Comparison of ENCODE assay signal across 13 cellular contexts in genomic region chr1:225699336-225699735, GRCh38. TPM values are rescaled to one million over a fixed set of nuclear protein-coding genes. Genes with fewer than 3 reads are reported as not detected.
DNase-seq lines count a peak whose midpoint lies in the region; ATAC-seq, FAIRE-seq and TF ChIP-seq lines count a peak whose summit lies in the region.
"Had no signal": no experiment of that assay in that cellular context is flagged by ENCODE, and none has a peak within 500 bp of the region (broad histone marks: within the 10 kb centered on the region; RNA-seq: fewer than 3 reads in every experiment).

No MANE protein-coding gene starts in this region.

- peaks cover 67% of the 10 kb centered on the region for H3K4me1 ChIP-seq in HepG2 (ENCODE audit: insufficient read depth, low read length)
- peaks cover 24% of the 10 kb centered on the region for H3K4me1 ChIP-seq in smooth muscle cell (ENCODE audit: low read depth)
- H3K4me1 ChIP-seq in uterus, result no peaks in the 10 kb centered on the region

- 9% methylated on average over 2 of the region's 2 CpGs for WGBS in HepG2 (ENCODE audit: low lambda C conversion rate)
- WGBS in smooth muscle cell (ENCODE audit: low lambda C conversion rate), result 27% methylated on average over 2 of the region's 2 CpGs

- H3K27ac ChIP-seq in HepG2 (ENCODE audit: extremely low read length, insufficient read depth, low read length) (peak overlapping the region; percentile 71), smooth muscle cell (ENCODE audit: low read depth) (peak overlapping the region; percentile 97), uterus (no peak overlapping the region)

- peak overlapping the region in 3 of 5 experiments; percentile 50 to 74 (median 52) for H3K27ac Mint-ChIP-seq in brain
- H3K27ac Mint-ChIP-seq: stimulated activated memory B cell treated with anti-CD40 and anti-IgM and Interleukin-4, amounts not matched to agents 10 μg/mL and 1 μg/mL and 100 μg/mL, for 72 hours had no signal

- FAIRE-seq in HepG2 (lab: Jason Lieb, UNC), result peak; percentile 34
- FAIRE-seq: GM18507 had no signal

- H2AFZ ChIP-seq in HepG2 (ENCODE audit: low read length) (no peak overlapping the region), smooth muscle cell (ENCODE audit: low read depth) (no peak overlapping the region)

- in situ Hi-C loops in HepG2 (cut with HindIII; ENCODE audit: extremely low pct_ligation_motif_present, low pct_unique_long_range_greater_than_20kb), result no loop called here

- peaks cover 3% of the 10 kb centered on the region for H3K27me3 Mint-ChIP-seq in brain
- H3K27me3 Mint-ChIP-seq: stimulated activated memory B cell treated with anti-CD40 and anti-IgM and Interleukin-4, amounts not matched to agents 10 μg/mL and 1 μg/mL and 100 μg/mL, for 72 hours had no signal

- intact Hi-C loops in HepG2 (cut with micrococcal nuclease; ENCODE audit: unreplicated experiment), result no loop called here
- intact Hi-C loops in uterus (cut with DNase I; ENCODE audit: low total_unique reads), result no loop called here

- DNase-seq in LHCN-M2 (ENCODE audit: low read depth) (peak; percentile 10), HepG2 (ENCODE audit: low spot score) (peak; percentile 71), smooth muscle cell (lab: John Stamatoyannopoulos, UW; ENCODE audit: unreplicated experiment) (no peak), omental fat pad (ENCODE audit: low spot score) (no peak), cortex of kidney (lab: John Stamatoyannopoulos, UW) (no peak), uterus (no peak)
- DNase-seq: GF-D8; NCI-H1436; NCI-H510A treated with DMSO at 0.1 percent for 48 hours; stimulated activated CD4-positive, alpha-beta T cell treated with anti-CD3 and anti-CD28 coated beads, Interleukin-4, amount 100 ng/mL, for 4 hours had no signal

- TF ChIP-seq POLR2A in HepG2 (IDR thresholded peaks at IDR 0.05; ENCODE audit: insufficient read depth in 1 of 2, low read depth in 2 of 2, low read length in 2 of 2) (no peak), uterus (IDR thresholded peaks at IDR 0.05) (no peak)

- no peak overlapping the region for H3K4me3 Mint-ChIP-seq in brain
- H3K4me3 Mint-ChIP-seq: stimulated activated memory B cell treated with anti-CD40 and anti-IgM and Interleukin-4, amounts not matched to agents 10 μg/mL and 1 μg/mL and 100 μg/mL, for 72 hours had no signal

- H3K9ac ChIP-seq in HepG2 (ENCODE audit: insufficient read depth, low read depth, low read length), result peak overlapping the region; percentile 61
- H3K9ac ChIP-seq in smooth muscle cell (ENCODE audit: low read depth), result peak overlapping the region; percentile 81

- no peak for TF ChIP-seq RAD21 in HepG2 (CRISPR knock-in tag; IDR thresholded peaks at IDR 0.05)

- H3K27me3 ChIP-seq in HepG2 (ENCODE audit: control insufficient read depth in 1 of 2, insufficient read depth in 2 of 2, low read length in 2 of 2), result no peaks in the 10 kb centered on the region
- H3K27me3 ChIP-seq in smooth muscle cell (ENCODE audit: low read depth), result no peaks in the 10 kb centered on the region
- no peaks in the 10 kb centered on the region for H3K27me3 ChIP-seq in uterus

- H3K36me3 ChIP-seq in HepG2 (replicated peaks in 1 of 2; ENCODE audit: control insufficient read depth in 1 of 2, insufficient read depth in 2 of 2, low read length in 2 of 2) (no peaks in the 10 kb centered on the region), smooth muscle cell (ENCODE audit: low read depth) (no peaks in the 10 kb centered on the region), uterus (no peaks in the 10 kb centered on the region)

- H4K20me1 ChIP-seq in HepG2 (ENCODE audit: insufficient read depth, low read length), result no peaks in the 10 kb centered on the region
- H4K20me1 ChIP-seq in smooth muscle cell (ENCODE audit: low read depth), result no peaks in the 10 kb centered on the region

- TF ChIP-seq CTCF in brain (conservative IDR thresholded peaks at IDR 0.05) (no peak), HepG2 (CRISPR knock-in tag; IDR thresholded peaks at IDR 0.05) (no peak), smooth muscle cell (IDR thresholded peaks at IDR 0.05; ENCODE audit: borderline replicate concordance, insufficient read depth, poor library complexity, severe bottlenecking) (no peak), omental fat pad (IDR thresholded peaks at IDR 0.05) (no peak), uterus (IDR thresholded peaks at IDR 0.05) (no peak)

- POLR2A ChIA-PET in HepG2 (lab: Yijun Ruan, JAX), result interaction anchor here (0.6 to 2.6 kb wide), 12 partner anchors 10 to 191 kb away, joined by 3 to 49 read pairs (median 9); partner anchors contain the start of genes ENAH and SRP9

- H3K9me3 ChIP-seq in HepG2 (ENCODE audit: low read length), result no peaks in the 10 kb centered on the region
- H3K9me3 ChIP-seq in smooth muscle cell (replicated peaks; ENCODE audit: low read depth), result no peaks in the 10 kb centered on the region
- H3K9me3 ChIP-seq in uterus, result no peaks in the 10 kb centered on the region

- H3F3A ChIP-seq in smooth muscle cell (ENCODE audit: low read depth), result peaks cover 26% of the 10 kb centered on the region

- H3K9me3 Mint-ChIP-seq in brain, result peaks cover 0 to 8% (median 0%) of the 10 kb centered on the region in 5 experiments

- ATAC-seq in HepG2 (no peak), omental fat pad (ENCODE audit: low FRiP score) (no peak)
- ATAC-seq: stimulated activated memory B cell treated with anti-CD40 and anti-IgM and Interleukin-4, amounts not matched to agents 10 μg/mL and 1 μg/mL and 100 μg/mL, for 72 hours had no signal

- H3K36me3 Mint-ChIP-seq in brain, result no peaks in the 10 kb centered on the region
- H3K36me3 Mint-ChIP-seq: stimulated activated memory B cell treated with anti-CD40 and anti-IgM and Interleukin-4, amounts not matched to agents 10 μg/mL and 1 μg/mL and 100 μg/mL, for 72 hours had no signal

- peak overlapping the region in 2 of 3 experiments; percentile 14 to 26; a peak in 2 of 6 replicates for H3K4me3 ChIP-seq in HepG2 (replicated peaks in 1 of 3; ENCODE audit: insufficient read depth in 1 of 3, low read depth in 2 of 3, low read length in 3 of 3)
- no peak overlapping the region for H3K4me3 ChIP-seq in smooth muscle cell
- no peak overlapping the region for H3K4me3 ChIP-seq in uterus

- peak overlapping the region; percentile 70 for H3K4me2 ChIP-seq in HepG2 (ENCODE audit: low read depth, low read length)
- peak overlapping the region; percentile 76 for H3K4me2 ChIP-seq in smooth muscle cell

- no TSS peak for BruUV-seq in HepG2 (replicated peaks; lab: Mats Ljungman, UMichigan)

- CTCF ChIA-PET in HepG2 (lab: Yijun Ruan, JAX; ENCODE audit: low intra/inter-chr PET ratio, low total read pairs), result no interaction called here

- TF ChIP-seq EP300 in HepG2 (IDR thresholded peaks at IDR 0.05; ENCODE audit: low read depth in 2 of 2, low read length in 2 of 2) (no peak), HepG2 (CRISPR knock-in tag; IDR thresholded peaks at IDR 0.05; ENCODE audit: borderline replicate concordance) (no peak)

- peaks cover 49% of the 10 kb centered on the region for H3K4me1 Mint-ChIP-seq in brain
- H3K4me1 Mint-ChIP-seq: stimulated activated memory B cell treated with anti-CD40 and anti-IgM and Interleukin-4, amounts not matched to agents 10 μg/mL and 1 μg/mL and 100 μg/mL, for 72 hours had no signal

- H3K79me2 ChIP-seq in HepG2 (ENCODE audit: insufficient read depth, low read length) (no peaks in the 10 kb centered on the region), smooth muscle cell (ENCODE audit: low read depth) (no peaks in the 10 kb centered on the region)

TF ChIP-seq in HepG2, 621 proteins besides CTCF, POLR2A, EP300 and RAD21 (continues in another document):
- 0 out of 2 replicates have a peak, but pooled peaks have one; percentile 12 for TF ChIP-seq ZNF337 (CRISPR knock-in tag; IDR thresholded peaks at IDR 0.05; ENCODE audit: borderline replicate concordance, low read depth)
- no peak for TF ChIP-seq SETDB1 (CRISPR knock-in tag; IDR thresholded peaks at IDR 0.05; ENCODE audit: borderline replicate concordance)
- TF ChIP-seq TP53 (CRISPR knock-in tag; conservative IDR thresholded peaks at IDR 0.05), result 0 out of 2 replicates have a peak, but pooled peaks have one; percentile 33
- TF ChIP-seq ELF3 (CRISPR knock-in tag; IDR thresholded peaks at IDR 0.05), result peak; percentile 35; the same call in 1 of the 2 replicates
- no peak for TF ChIP-seq TBX3 (IDR thresholded peaks at IDR 0.05; ENCODE audit: borderline replicate concordance)

RNA-seq across cellular contexts. Expression of gene ENAH, which starts 46.4 kb away (rescaled TPM):
- 82.4 and 91.8 TPM in 2 replicates for total RNA-seq in LHCN-M2 (2014; rRNA removed)
- 58.3 TPM for polyA plus RNA-seq in LHCN-M2 (2012)
- 85.4 TPM for polyA plus RNA-seq in brain (ENCODE audit: insufficient read depth, low read depth, low replicate concordance)
- 58.3 and 60.2 TPM in 2 replicates for total RNA-seq in HepG2 (2016; rRNA removed; fragmentation: Illumina TruSeq; extraction: Trizol)
- 12.4 and 12.9 TPM in 2 replicates for total RNA-seq in HepG2 (2016; cell fraction: cytosol; rRNA removed; fragmentation: Illumina TruSeq; extraction: Trizol; ENCODE audit: low read depth)
- 52.4 and 56.6 TPM in 2 replicates for total RNA-seq in HepG2 (2016; cell fraction: insoluble cytoplasmic fraction; rRNA removed; fragmentation: Illumina TruSeq; extraction: Trizol)
- total RNA-seq in HepG2 (2016; cell fraction: membrane; rRNA removed; fragmentation: Illumina TruSeq; extraction: Trizol), result 39.4 and 43.3 TPM in 2 replicates
- 34.5 and 40.2 TPM in 2 replicates for total RNA-seq in HepG2 (2016; cell fraction: nucleus; rRNA removed; fragmentation: Illumina TruSeq; extraction: Trizol)
- polyA plus RNA-seq in HepG2 (2011; rRNA removed), result 21.9 and 22.1 TPM in 2 replicates
- 8.7 and 16.5 TPM in 2 replicates for polyA plus RNA-seq in HepG2 (2011; cell fraction: cytosol; rRNA removed)
- 15.6 and 18.2 TPM in 2 replicates for polyA plus RNA-seq in HepG2 (2011; cell fraction: nucleus; rRNA removed)
- 33.3 and 35.6 TPM in 2 replicates for polyA plus RNA-seq in HepG2 (2012)
- 5.6 and 6.6 TPM in 2 replicates for polyA plus RNA-seq in HepG2 (2016; cell fraction: cytosol; fragmentation: Illumina TruSeq; extraction: Trizol; ENCODE audit: low read depth)
- 56.7 and 61.8 TPM in 2 replicates for polyA plus RNA-seq in HepG2 (2016; cell fraction: insoluble cytoplasmic fraction; fragmentation: Illumina TruSeq; extraction: Trizol; ENCODE audit: low read depth)
- 22.3 and 23.2 TPM in 2 replicates for polyA plus RNA-seq in HepG2 (2016; cell fraction: membrane; fragmentation: Illumina TruSeq; extraction: Trizol; ENCODE audit: low read depth)
- polyA plus RNA-seq in HepG2 (2016; cell fraction: nucleus; fragmentation: Illumina TruSeq; extraction: Trizol; ENCODE audit: insufficient read depth, low read depth), result 42.6 and 45.8 TPM in 2 replicates
- polyA minus RNA-seq in HepG2 (2011; rRNA and poly(A)+ RNA removed; ENCODE audit: low replicate concordance), result 28.4 and 36.9 TPM in 2 replicates
- 31.7 and 36.5 TPM in 2 replicates for polyA minus RNA-seq in HepG2 (2011; cell fraction: cytosol; rRNA and poly(A)+ RNA removed)
- polyA minus RNA-seq in HepG2 (2011; cell fraction: nucleus; rRNA and poly(A)+ RNA removed), result 39.4 and 49.1 TPM in 2 replicates
- 147 and 170 TPM in 2 replicates for total RNA-seq in smooth muscle cell
- polyA plus RNA-seq in smooth muscle cell, result 39.3 and 70.5 TPM in 2 replicates
- 10 to 100 TPM; 18.7 to 60.7 (median 30.5) TPM for total RNA-seq in omental fat pad
- total RNA-seq in uterus, result 100 to 1,000 TPM in 1 of 4 donors, 10 to 100 TPM in 3; 22.9 to 109 (median 78.3) TPM

Comparison
In these comparisons a context has a peak if more than half of its experiments do, and no peak if none do; other contexts are left out.
1. DNase-seq: peak in LHCN-M2 (single experiment) and HepG2 (single experiment); none in smooth muscle cell (single experiment), omental fat pad (single experiment), cortex of kidney (single experiment) and uterus (0 of 2).
2. H3K27ac ChIP-seq: peak in HepG2 (single experiment) and smooth muscle cell (single experiment); none in uterus (0 of 2).
3. H3K4me3 ChIP-seq: peak in HepG2 (2 of 3); none in smooth muscle cell (single experiment) and uterus (0 of 2).